In the genomic region with DNA sequence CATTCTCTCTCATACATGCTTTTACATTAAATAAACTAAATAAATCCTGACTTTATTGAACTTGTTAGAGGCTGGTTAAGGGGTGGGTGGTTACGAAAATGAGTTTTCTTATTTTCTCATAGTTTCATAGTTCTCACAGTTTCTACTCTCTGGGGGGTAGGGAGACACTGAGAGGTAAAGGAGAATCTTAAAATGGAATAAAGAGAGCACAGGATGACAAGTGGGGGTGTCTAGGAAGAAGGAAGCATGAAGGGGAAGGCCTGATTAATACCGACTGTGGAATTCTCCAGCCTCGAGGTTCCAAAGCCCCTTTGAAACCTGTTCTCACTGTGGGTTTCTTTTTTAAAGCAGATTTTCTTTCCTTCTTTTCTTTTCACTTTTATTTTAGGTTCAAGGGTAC, we compare ENCODE assay signal across 15 cellular contexts.
"Had no signal": no experiment of that assay in that cellular context is flagged by ENCODE, and none has a peak within 500 bp of the region (broad histone marks: within the 10 kb centered on the region; RNA-seq: fewer than 3 reads in every experiment).

No MANE protein-coding gene starts in this region.

- H3K36me3 Mint-ChIP-seq: activated CD8-positive, alpha-beta memory T cell treated with anti-CD3 and anti-CD28 coated beads, Interleukin-2, amount 10 ng/mL, durations not matched to agents 7 days and 5 days; activated naive CD8-positive, alpha-beta T cell had no signal

- H3K4me1 ChIP-seq: esophagus squamous epithelium, neural progenitor cell, right atrium auricular region had no signal

- H3K4me1 Mint-ChIP-seq: activated B cell treated with CpG ODN at 0.5 μM for 24 hours; activated CD4-positive, alpha-beta memory T cell treated with anti-CD3 and anti-CD28 coated beads, Interleukin-2, amount 10 ng/mL, durations not matched to agents 7 days and 5 days; activated CD8-positive, alpha-beta memory T cell treated with anti-CD3 and anti-CD28 coated beads, Interleukin-2, amount 10 ng/mL, durations not matched to agents 7 days and 5 days; neural progenitor cell had no signal

- H3K27ac ChIP-seq: esophagus squamous epithelium, neural progenitor cell, right atrium auricular region had no signal

- H3K27ac Mint-ChIP-seq: activated B cell treated with CpG ODN at 0.5 μM for 24 hours; activated CD4-positive, alpha-beta memory T cell treated with anti-CD3 and anti-CD28 coated beads, Interleukin-2, amount 10 ng/mL, durations not matched to agents 7 days and 5 days; activated CD8-positive, alpha-beta memory T cell treated with anti-CD3 and anti-CD28 coated beads, Interleukin-2, amount 10 ng/mL, durations not matched to agents 7 days and 5 days; activated naive CD8-positive, alpha-beta T cell; dendritic cell treated with granulocyte-macrophage colony-stimulating factor and Interleukin-4, amounts not matched to agents 40 ng/mL and 50 ng/mL, for 4 days; neural progenitor cell; progenitor cell of endocrine pancreas had no signal

- H3K9ac ChIP-seq: neural progenitor cell had no signal

- H3K9me3 Mint-ChIP-seq: activated B cell treated with CpG ODN at 0.5 μM for 24 hours; activated CD4-positive, alpha-beta memory T cell treated with anti-CD3 and anti-CD28 coated beads, Interleukin-2, amount 10 ng/mL, durations not matched to agents 7 days and 5 days; dendritic cell treated with granulocyte-macrophage colony-stimulating factor and Interleukin-4, amounts not matched to agents 40 ng/mL and 50 ng/mL, for 4 days had no signal

- H3K27me3 ChIP-seq: right atrium auricular region had no signal

- H3K4me3 ChIP-seq: esophagus squamous epithelium, neural progenitor cell, right atrium auricular region had no signal

- H3K4me3 Mint-ChIP-seq: activated B cell treated with CpG ODN at 0.5 μM for 24 hours; activated CD4-positive, alpha-beta memory T cell treated with anti-CD3 and anti-CD28 coated beads, Interleukin-2, amount 10 ng/mL, durations not matched to agents 7 days and 5 days; activated CD8-positive, alpha-beta memory T cell treated with anti-CD3 and anti-CD28 coated beads, Interleukin-2, amount 10 ng/mL, durations not matched to agents 7 days and 5 days; activated naive CD8-positive, alpha-beta T cell; dendritic cell treated with granulocyte-macrophage colony-stimulating factor and Interleukin-4, amounts not matched to agents 40 ng/mL and 50 ng/mL, for 4 days; neural progenitor cell had no signal

- ATAC-seq: activated CD8-positive, alpha-beta memory T cell treated with anti-CD3 and anti-CD28 coated beads, Interleukin-2, amount 10 ng/mL, durations not matched to agents 7 days and 5 days; left ventricle myocardium superior had no signal

- H3K9me3 ChIP-seq: esophagus squamous epithelium, right atrium auricular region had no signal

- DNase-seq: activated B cell treated with CpG ODN at 0.5 μM for 24 hours; activated CD4-positive, alpha-beta memory T cell treated with anti-CD3 and anti-CD28 coated beads, Interleukin-2, amount 10 ng/mL, durations not matched to agents 7 days and 5 days; activated CD4-positive, alpha-beta T cell treated with anti-CD3 and anti-CD28 coated beads for 48 hours; activated CD8-positive, alpha-beta memory T cell treated with anti-CD3 and anti-CD28 coated beads, Interleukin-2, amount 10 ng/mL, durations not matched to agents 7 days and 5 days; effector CD8-positive, alpha-beta T cell; esophagus squamous epithelium; left ventricle myocardium superior; stimulated activated CD4-positive, alpha-beta T cell treated with anti-CD3 and anti-CD28 coated beads, Interleukin-12 subunit alpha, Interleukin-12 subunit beta, amount 100 ng/mL, for 4 hours; stimulated activated CD8-positive, alpha-beta memory T cell treated with anti-CD3 and anti-CD28 coated beads, Interleukin-4, amount 100 ng/mL, for 48 hours; stimulated activated naive CD4-positive, alpha-beta T cell had no signal

- H3K36me3 ChIP-seq: esophagus squamous epithelium, neural progenitor cell, right atrium auricular region had no signal
